ENCODE assay signal across 21 cellular contexts in genomic region chr14:34453226-34453625, GRCh38. TPM values are rescaled to one million over a fixed set of nuclear protein-coding genes. Genes with fewer than 3 reads are reported as not detected.
A peak's percentile ranks its signal among the peaks of the same experiment; 100 is the strongest.
DNase-seq lines count a peak whose midpoint lies in the region; ATAC-seq, FAIRE-seq and TF ChIP-seq lines count a peak whose summit lies in the region.
"Had no signal": no experiment of that assay in that cellular context is flagged by ENCODE, and none has a peak within 500 bp of the region (broad histone marks: within the 10 kb centered on the region; RNA-seq: fewer than 3 reads in every experiment).

No MANE protein-coding gene starts in this region.

- TF ChIP-seq EP300 in GM12878 (IDR thresholded peaks at IDR 0.05; ENCODE audit: borderline replicate concordance in 1 of 2, control insufficient read depth in 1 of 2, low read depth in 2 of 2, low read length in 2 of 2), result no peak

- peak; percentile 60 for ATAC-seq in GM12878
- ATAC-seq: CD8-positive, alpha-beta T cell; T-cell had no signal

- H3K4me1 Mint-ChIP-seq in osteocyte (ENCODE audit: unreplicated experiment), result peaks cover 10% of the 10 kb centered on the region

- H3K9me2 ChIP-seq in MM.1S (replicated peaks; ENCODE audit: insufficient read depth, low read length), result no peaks in the 10 kb centered on the region

- H3K9ac ChIP-seq in GM12878 (ENCODE audit: control insufficient read depth, insufficient read depth, low read length) (no peak overlapping the region), MM.1S (ENCODE audit: low read length) (no peak overlapping the region)

- peak overlapping the region; percentile 34 for H3K27ac Mint-ChIP-seq in osteocyte (ENCODE audit: unreplicated experiment)
- H3K27ac Mint-ChIP-seq: CD8-positive, alpha-beta T cell; T-cell had no signal

- intact Hi-C loops in GM12878 (cut with micrococcal nuclease; ENCODE audit: unreplicated experiment), result no loop called here

- H3K36me3 ChIP-seq in GM12878 (ENCODE audit: control insufficient read depth in 2 of 2, insufficient read depth in 2 of 2, low read length in 1 of 2) (no peaks in the 10 kb centered on the region; a peak in 2 of 4 replicates), HAP-1 (replicated peaks) (peaks cover 31% of the 10 kb centered on the region), MM.1S (replicated peaks; ENCODE audit: insufficient read depth, low read length) (no peaks in the 10 kb centered on the region; the same call in 1 of the 2 replicates)

- RAD21 ChIA-PET in GM12878 (lab: Charles Lee; ENCODE audit: unreplicated experiment), result no interaction called here

- H3K79me2 ChIP-seq in GM12878 (ENCODE audit: control insufficient read depth, insufficient read depth, low read length) (peaks cover 23% of the 10 kb centered on the region), MM.1S (ENCODE audit: low read length) (peaks cover 48% of the 10 kb centered on the region)

- FAIRE-seq in GM12878 (lab: Jason Lieb, UNC), result no peak
- FAIRE-seq: D721Med, GM12892 had no signal

- H3K4me3 ChIP-seq in GM12878 (no peak overlapping the region), HAP-1 (no peak overlapping the region), MM.1S (ENCODE audit: low read length) (no peak overlapping the region)
- H3K4me3 ChIP-seq: SJSA1 had no signal

- peak; percentile 24 for DNase-seq in DMS53 (lab: John Stamatoyannopoulos, UW)
- DNase-seq in DMS53 treated with DMSO at 0.1 percent for 48 hours (lab: John Stamatoyannopoulos, UW; ENCODE audit: unreplicated experiment), result no peak
- peak; percentile 73 for DNase-seq in NCI-H345 (lab: John Stamatoyannopoulos, UW)
- DNase-seq in GM12878 (ENCODE audit: low read depth, low spot score), result no peak
- no peak for DNase-seq in osteocyte (ENCODE audit: extremely low spot score, unreplicated experiment)
- no peak for DNase-seq in HAP-1 (ENCODE audit: low spot score in 2 of 2)
- no peak for DNase-seq in MM.1S
- no peak for DNase-seq in LoVo (ENCODE audit: low spot score)
- DNase-seq: CD8-positive, alpha-beta T cell; DND-41; GF-D8; KG1; NCI-H1105; NCI-H187; NCI-H2171; NCI-H510A treated with DMSO at 0.1 percent for 48 hours; T-cell had no signal

- H2AFZ ChIP-seq in GM12878 (ENCODE audit: control insufficient read depth, low read depth, low read length) (no peak overlapping the region), MM.1S (ENCODE audit: low read length) (no peak overlapping the region)

- H3K9me3 ChIP-seq in GM12878 (replicated peaks; ENCODE audit: control insufficient read depth, insufficient read depth, low read length) (no peaks in the 10 kb centered on the region), HAP-1 (no peaks in the 10 kb centered on the region), MM.1S (replicated peaks; ENCODE audit: insufficient read depth, low read length) (no peaks in the 10 kb centered on the region)
- H3K9me3 ChIP-seq: SJSA1 had no signal

- no TSS peak for BruUV-seq in GM12878 (replicated peaks; lab: Mats Ljungman, UMichigan)

- SMC1A ChIA-PET in GM12878 (lab: Charles Lee; ENCODE audit: uncharacterized antibody, unreplicated experiment), result interaction anchor here (1.5 kb wide), 1 partner anchor 10 kb away, joined by 4 read pairs; no protein-coding TSS in a partner anchor

- H3K36me3 Mint-ChIP-seq in osteocyte (ENCODE audit: unreplicated experiment), result peaks cover 8% of the 10 kb centered on the region

- H3K9me3 Mint-ChIP-seq in osteocyte (ENCODE audit: unreplicated experiment), result no peaks in the 10 kb centered on the region
- H3K9me3 Mint-ChIP-seq: CD8-positive, alpha-beta T cell; T-cell had no signal

- no peaks in the 10 kb centered on the region for H3K27me3 ChIP-seq in GM12878 (replicated peaks in 1 of 2; ENCODE audit: control insufficient read depth in 2 of 2, insufficient read depth in 2 of 2, low read length in 1 of 2)
- H3K27me3 ChIP-seq in HAP-1 (ENCODE audit: low read depth), result no peaks in the 10 kb centered on the region
- no peaks in the 10 kb centered on the region for H3K27me3 ChIP-seq in MM.1S (replicated peaks; ENCODE audit: insufficient read depth, low read length)
- H3K27me3 ChIP-seq: SJSA1 had no signal

- TF ChIP-seq CTCF in GM12878 (IDR thresholded peaks at IDR 0.05 in 2 of 3, conservative IDR thresholded peaks at IDR 0.05 in 1 of 3; ENCODE audit: control insufficient read depth in 2 of 3, extremely low read depth in 1 of 3, insufficient read depth in 1 of 3, low read depth in 3 of 3, low read length in 3 of 3) (no peak), osteocyte (IDR thresholded peaks at IDR 0.05) (no peak), MM.1S (IDR thresholded peaks at IDR 0.05; ENCODE audit: low read length) (no peak)

- H3F3A ChIP-seq in MM.1S (ENCODE audit: insufficient read depth, low read length), result no peaks in the 10 kb centered on the region

- 68% methylated on average over 2 of the region's 2 CpGs for WGBS in GM12878 (ENCODE audit: insufficient coverage, insufficient replicate concordance, low lambda C conversion rate, missing lambda C conversion rate)

- H3K4me2 ChIP-seq in GM12878 (ENCODE audit: control insufficient read depth, insufficient read depth) (no peak overlapping the region), MM.1S (ENCODE audit: low read depth, low read length) (no peak overlapping the region)

- H3K27me3 Mint-ChIP-seq in osteocyte (ENCODE audit: unreplicated experiment), result no peaks in the 10 kb centered on the region
- H3K27me3 Mint-ChIP-seq: T-cell had no signal

- in situ Hi-C loops in GM12878 (cut with MboI), result no loop called here
- in situ Hi-C loops in HAP-1 (cut with MboI; ENCODE audit: low sequenced_read_pairs), result no loop called here

- H3K27ac ChIP-seq in GM12878 (ENCODE audit: control insufficient read depth, insufficient read depth), result no peak overlapping the region
- H3K27ac ChIP-seq in MM.1S (ENCODE audit: low read length), result no peak overlapping the region
- H3K27ac ChIP-seq: 22Rv1, SJSA1 had no signal

- no peak overlapping the region for H3K4me3 Mint-ChIP-seq in osteocyte (ENCODE audit: unreplicated experiment)
- H3K4me3 Mint-ChIP-seq: CD8-positive, alpha-beta T cell; T-cell had no signal

- POLR2A ChIA-PET in GM12878 (lab: Charles Lee), result interaction anchor here (0.6 to 1.0 kb wide), 2 partner anchors 9 to 461 kb away, joined by 3 read pairs; partner anchors contain the start of gene SPTSSA

- TF ChIP-seq RAD21 in GM12878 (IDR thresholded peaks at IDR 0.05; ENCODE audit: insufficient read depth, low read depth, low read length), result no peak

- H3K4me1 ChIP-seq in GM12878 (ENCODE audit: control insufficient read depth, insufficient read depth, low read length) (no peaks in the 10 kb centered on the region), HAP-1 (no peaks in the 10 kb centered on the region), MM.1S (ENCODE audit: low read length) (no peaks in the 10 kb centered on the region)

- H4K20me1 ChIP-seq in GM12878 (ENCODE audit: control insufficient read depth, insufficient read depth), result no peaks in the 10 kb centered on the region
- no peaks in the 10 kb centered on the region for H4K20me1 ChIP-seq in MM.1S (ENCODE audit: insufficient read depth, low read length)

- no peak for TF ChIP-seq POLR2A in GM12878 (IDR thresholded peaks at IDR 0.05; ENCODE audit: low read depth, low read length)

- CTCF ChIA-PET in GM12878 (lab: Yijun Ruan, JAX), result no interaction called here

TF ChIP-seq in GM12878, 131 proteins besides CTCF, POLR2A, EP300 and RAD21:
- 0 out of 2 replicates have a peak, but pooled peaks have one; percentile 29 for TF ChIP-seq POLR2AphosphoS5 (IDR thresholded peaks at IDR 0.05; ENCODE audit: low read length)
- no peak for TF ChIP-seq RCOR1 (conservative IDR thresholded peaks at IDR 0.05; ENCODE audit: low read depth, low read length)

RNA-seq across cellular contexts. Expression of gene SPTSSA, which starts 8.8 kb away (rescaled TPM):
- 7.8 TPM in 2 replicates for total RNA-seq in GM12878 (2013; cell fraction: nucleolus; rRNA removed)
- 9.3 and 11.1 TPM in 2 replicates for total RNA-seq in GM12878 (2014; rRNA removed)
- total RNA-seq in GM12878 (2014; rRNA removed; fragmentation: Illumina TruSeq; extraction: Trizol), result 19.6 and 21.0 TPM in 2 replicates
- total RNA-seq in GM12878 (2021), result 14.9 and 16.7 TPM in 2 replicates
- polyA plus RNA-seq in GM12878 (2011; ENCODE audit: low read depth), result 9.9 TPM
- 37.7 and 49.3 TPM in 2 replicates for polyA plus RNA-seq in GM12878 (2011; rRNA removed)
- polyA plus RNA-seq in GM12878 (2011; cell fraction: cytosol; rRNA removed), result 27.9 and 36.3 TPM in 2 replicates
- 9.5 and 10.9 TPM in 2 replicates for polyA plus RNA-seq in GM12878 (2011; cell fraction: nucleus; rRNA removed)
- 20.5 and 22.1 TPM in 2 replicates for polyA plus RNA-seq in GM12878 (2012)
- 33.1 and 42.2 TPM in 2 replicates for polyA plus RNA-seq in GM12878 (2014; fragmentation: Illumina TruSeq; extraction: Trizol)
- polyA plus RNA-seq in GM12878 (2014; fragmentation: Nextera tagmentation; extraction: Ambion mirVana), result 10 to 100 TPM; 16.4 to 22.9 TPM
- 15.8 and 20.8 TPM in 2 replicates for polyA plus RNA-seq in GM12878 (2014; rRNA removed)
- 10 to 100 TPM; 21.1 to 26.0 TPM for polyA plus RNA-seq in GM12878 (2016; fragmentation: Nextera tagmentation; extraction: Ambion mirVana)
- polyA minus RNA-seq in GM12878 (2011; rRNA and poly(A)+ RNA removed), result 11.6 and 16.2 TPM in 2 replicates
- polyA minus RNA-seq in GM12878 (2011; cell fraction: cytosol; rRNA and poly(A)+ RNA removed), result 5.2 and 5.5 TPM in 2 replicates
- polyA minus RNA-seq in GM12878 (2011; cell fraction: nucleus; rRNA and poly(A)+ RNA removed), result 3.0 and 3.3 TPM in 2 replicates
- total RNA-seq in osteocyte, result 17.8 and 18.6 TPM in 2 replicates

Comparison
In these comparisons a context has a peak if more than half of its experiments do, and no peak if none do; other contexts are left out.
1. DNase-seq: peak in DMS53 (single experiment) and NCI-H345 (single experiment); none in DMS53 treated with DMSO at 0.1 percent for 48 hours (single experiment), GM12878 (single experiment), osteocyte (single experiment), HAP-1 (0 of 2), MM.1S (single experiment) and LoVo (single experiment).